In genomic region chr2:159164457-159164894, GRCh38 we compare ENCODE assay signal across 17 cellular contexts.
A peak's percentile ranks its signal among the peaks of the same experiment; 100 is the strongest.
DNase-seq lines count a peak whose midpoint lies in the region; ATAC-seq and TF ChIP-seq lines count a peak whose summit lies in the region.
"Had no signal": no experiment of that assay in that cellular context is flagged by ENCODE, and none has a peak within 500 bp of the region (broad histone marks: within the 10 kb centered on the region; RNA-seq: fewer than 3 reads in every experiment).

No MANE protein-coding gene starts in this region.

- H3K27me3 Mint-ChIP-seq in nephron (ENCODE audit: low read depth) = no peaks in the 10 kb centered on the region
- peaks cover 0 to 2% (median 0%) of the 10 kb centered on the region in 5 donors for H3K27me3 Mint-ChIP-seq in naive thymus-derived CD4-positive, alpha-beta T cell

- no peak overlapping the region for H3K4me3 Mint-ChIP-seq in nephron
- H3K4me3 Mint-ChIP-seq in naive thymus-derived CD4-positive, alpha-beta T cell = no peak overlapping the region
- H3K4me3 Mint-ChIP-seq: CD14-positive monocyte, HFFc6 had no signal

- H3K36me3 ChIP-seq in right atrium auricular region = peaks cover 21% of the 10 kb centered on the region
- no peaks in the 10 kb centered on the region for H3K36me3 ChIP-seq in naive thymus-derived CD4-positive, alpha-beta T cell (ENCODE audit: control insufficient read depth in 2 of 3, insufficient read depth in 3 of 3, low read length in 3 of 3)
- H3K36me3 ChIP-seq: spleen had no signal

- TF ChIP-seq CTCF in right atrium auricular region (IDR thresholded peaks at IDR 0.05) = no peak
- no peak for TF ChIP-seq CTCF in nephron (IDR thresholded peaks at IDR 0.05; ENCODE audit: unreplicated experiment in 3 of 3)
- no peak for TF ChIP-seq CTCF in GM20000 (IDR thresholded peaks at IDR 0.05; ENCODE audit: extremely low read depth, missing control alignments)

- DNase-seq in amniotic epithelial cell (ENCODE audit: low read depth) = peak; percentile 31
- no peak for DNase-seq in right atrium auricular region (ENCODE audit: low spot score)
- no peak for DNase-seq in stimulated activated CD8-positive, alpha-beta memory T cell treated with anti-CD3 and anti-CD28 coated beads, Interleukin-4, amount 100 ng/mL, for 48 hours
- DNase-seq in GM20000 (ENCODE audit: low spot score) = no peak
- no peak for DNase-seq in naive thymus-derived CD4-positive, alpha-beta T cell
- DNase-seq: activated gamma-delta T cell treated with Interleukin-2 at 50 U/mL for 16 hours, amniotic stem cell, foreskin fibroblast, HFFc6, NCI-H187, OCI-M1, spleen, T-helper 1 cell had no signal

- H3K9me3 ChIP-seq in right atrium auricular region = no peaks in the 10 kb centered on the region
- H3K9me3 ChIP-seq in naive thymus-derived CD4-positive, alpha-beta T cell (ENCODE audit: control insufficient read depth in 2 of 3, low read length in 3 of 3) = no peaks in the 10 kb centered on the region
- H3K9me3 ChIP-seq: spleen had no signal

- no peaks in the 10 kb centered on the region for H3K9me3 Mint-ChIP-seq in nephron
- H3K9me3 Mint-ChIP-seq in naive thymus-derived CD4-positive, alpha-beta T cell = no peaks in the 10 kb centered on the region
- H3K9me3 Mint-ChIP-seq: HFFc6 had no signal

- peak overlapping the region; percentile 62 to 83 (median 68) for H3K27ac Mint-ChIP-seq in nephron
- peak overlapping the region in 1 of 9 donors; percentile 62 for H3K27ac Mint-ChIP-seq in naive thymus-derived CD4-positive, alpha-beta T cell
- H3K27ac Mint-ChIP-seq: CD14-positive monocyte, HFFc6 had no signal

- H3K36me3 Mint-ChIP-seq in nephron (ENCODE audit: low read depth) = peaks cover 77% of the 10 kb centered on the region
- no peaks in the 10 kb centered on the region for H3K36me3 Mint-ChIP-seq in naive thymus-derived CD4-positive, alpha-beta T cell
- H3K36me3 Mint-ChIP-seq: CD14-positive monocyte had no signal

- peak overlapping the region; percentile 67 to 80 for H3K27ac ChIP-seq in right atrium auricular region
- no peak overlapping the region for H3K27ac ChIP-seq in naive thymus-derived CD4-positive, alpha-beta T cell (ENCODE audit: low read depth, low read length)
- H3K27ac ChIP-seq: spleen had no signal

- intact Hi-C loops in naive thymus-derived CD4-positive, alpha-beta T cell (cut with micrococcal nuclease) = no loop called here

- POLR2A ChIA-PET in naive thymus-derived CD4-positive, alpha-beta T cell (lab: Charles Lee) = interaction anchor here (1.2 kb wide), 1 partner anchor 9 kb away, joined by 4 read pairs; no protein-coding TSS in a partner anchor

- peak; percentile 52 for ATAC-seq in GM18868 (IDR thresholded peaks at IDR 0.05; ENCODE audit: unreplicated experiment)
- ATAC-seq in GM18517 (IDR thresholded peaks at IDR 0.05; ENCODE audit: unreplicated experiment) = no peak
- no peak for ATAC-seq in naive thymus-derived CD4-positive, alpha-beta T cell

- no peak overlapping the region for H3K4me3 ChIP-seq in right atrium auricular region
- H3K4me3 ChIP-seq in naive thymus-derived CD4-positive, alpha-beta T cell (ENCODE audit: low read length) = no peak overlapping the region
- H3K4me3 ChIP-seq: spleen had no signal

- no peaks in the 10 kb centered on the region for H3K27me3 ChIP-seq in right atrium auricular region
- no peaks in the 10 kb centered on the region for H3K27me3 ChIP-seq in naive thymus-derived CD4-positive, alpha-beta T cell (ENCODE audit: control insufficient read depth in 2 of 2, insufficient read depth in 2 of 2, low read length in 2 of 2)
- H3K27me3 ChIP-seq: spleen had no signal

- CTCF ChIA-PET in naive thymus-derived CD4-positive, alpha-beta T cell (lab: Charles Lee) = interaction anchor here (1.2 kb wide), 1 partner anchor 12 kb away, joined by 3 read pairs; no protein-coding TSS in a partner anchor

- peaks cover 0 to 48% of the 10 kb centered on the region in 2 donors for H3K4me1 ChIP-seq in right atrium auricular region
- H3K4me1 ChIP-seq in naive thymus-derived CD4-positive, alpha-beta T cell (ENCODE audit: control insufficient read depth in 2 of 2, insufficient read depth in 2 of 2, low read length in 2 of 2) = no peaks in the 10 kb centered on the region

- peaks cover 32% of the 10 kb centered on the region for H3K4me1 Mint-ChIP-seq in nephron
- H3K4me1 Mint-ChIP-seq in naive thymus-derived CD4-positive, alpha-beta T cell = peaks cover 4 to 25% (median 19%) of the 10 kb centered on the region in 7 donors
